Comparison of ENCODE assay signal across 8 cellular contexts in the genomic region with DNA sequence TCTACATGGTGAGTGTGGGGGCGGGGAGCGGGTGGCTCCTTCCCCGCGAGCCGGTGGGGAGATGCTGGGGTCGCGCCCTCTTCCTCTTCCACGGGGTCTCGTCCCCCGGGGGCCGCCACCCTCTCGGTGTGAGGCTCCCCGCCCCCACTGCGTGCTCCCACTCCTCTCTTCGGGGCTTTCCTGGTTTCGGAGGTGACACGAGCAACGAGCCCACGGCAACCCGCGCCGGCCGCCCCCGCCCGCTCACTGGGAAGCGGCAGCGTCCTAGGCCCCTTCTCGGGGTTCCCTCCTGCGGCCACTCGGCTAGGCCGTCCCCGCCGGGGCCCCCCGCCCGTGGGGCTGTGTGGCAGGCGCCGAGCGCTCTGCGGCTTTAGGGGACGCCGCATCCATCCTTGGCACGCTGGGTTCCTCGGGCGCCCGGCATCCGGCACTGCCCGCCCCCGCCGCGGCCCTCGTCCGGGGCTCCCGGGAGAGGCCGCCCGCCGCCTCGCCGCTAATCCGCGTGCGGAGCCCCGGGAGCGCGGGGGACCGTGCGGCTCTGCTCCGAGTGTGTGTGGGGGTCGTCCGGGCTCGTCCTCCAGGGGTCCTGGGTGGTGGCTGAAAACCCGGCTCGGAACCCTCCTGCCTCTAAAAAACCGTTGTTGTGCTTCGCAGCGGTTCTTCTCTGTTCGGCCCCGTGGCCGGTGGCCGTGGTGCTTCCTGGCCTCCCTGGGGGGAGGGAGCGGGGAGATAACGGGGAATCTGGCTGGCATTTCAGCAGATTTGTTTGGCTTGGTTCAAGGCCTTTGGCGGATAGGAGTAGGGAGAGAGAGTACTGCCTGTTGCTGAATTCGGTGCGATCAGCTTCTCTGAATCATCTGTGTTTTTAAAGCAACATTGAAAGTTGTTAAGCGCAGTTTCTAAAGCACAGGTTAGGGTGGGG. TPM values are rescaled to one million over a fixed set of nuclear protein-coding genes. Genes with fewer than 3 reads are reported as not detected.
DNase-seq lines count a peak whose midpoint lies in the region; ATAC-seq, FAIRE-seq and TF ChIP-seq lines count a peak whose summit lies in the region.

No MANE protein-coding gene starts in this region.

- H3K4me3 ChIP-seq in AG04450 (ENCODE audit: low read depth, low read length) (peak overlapping the region; percentile 89), thyroid gland (replicated peaks in 1 of 3) (peak overlapping the region; percentile 83 to 93 (median 84))

- H3K27ac ChIP-seq in AG04450 (ENCODE audit: low read depth, low read length) (peak overlapping the region; percentile 75), thyroid gland (peak overlapping the region; percentile 89 to 96 (median 95))

- H3K36me3 ChIP-seq in thyroid gland = no peaks in the 10 kb centered on the region

- CTCF ChIA-PET in AG04450 (lab: Charles Lee) = interaction anchor here (0.9 to 4.3 kb wide), 16 partner anchors 10 to 91 kb away, joined by 3 to 66 read pairs (median 10); no protein-coding TSS in a partner anchor

- H3K9me3 Mint-ChIP-seq in nephron progenitor cell = no peaks in the 10 kb centered on the region

- H3K36me3 Mint-ChIP-seq in nephron progenitor cell (ENCODE audit: low read depth) = peaks cover 27% of the 10 kb centered on the region

- peak overlapping the region; percentile 92 for H3K4me3 Mint-ChIP-seq in nephron progenitor cell

- H3K4me1 Mint-ChIP-seq in nephron progenitor cell = peaks cover 73% of the 10 kb centered on the region

- TF ChIP-seq CTCF in AG04450 (IDR thresholded peaks at IDR 0.05; ENCODE audit: low read depth, low read length) (no peak), nephron progenitor cell (IDR thresholded peaks at IDR 0.05) (no peak), thyroid gland (IDR thresholded peaks at IDR 0.05) (no peak)

- TF ChIP-seq POLR2A in thyroid gland (IDR thresholded peaks at IDR 0.05) = peak in 1 of 2 donors; percentile 55

- no peaks in the 10 kb centered on the region; the same call in 1 of the 2 replicates for H3K9me3 ChIP-seq in AG04450 (ENCODE audit: control insufficient read depth, insufficient read depth, low read length)
- H3K9me3 ChIP-seq in thyroid gland = no peaks in the 10 kb centered on the region

- peak overlapping the region; percentile 77 for H3K27ac Mint-ChIP-seq in nephron progenitor cell

- ATAC-seq in GM19023 (IDR thresholded peaks at IDR 0.05; ENCODE audit: unreplicated experiment) (peak; percentile 20), HG03139 (IDR thresholded peaks at IDR 0.05; ENCODE audit: unreplicated experiment) (peak; percentile 16)

- no peaks in the 10 kb centered on the region for H3K27me3 ChIP-seq in AG04450 (ENCODE audit: control insufficient read depth, insufficient read depth, low read length)
- H3K27me3 ChIP-seq in thyroid gland = no peaks in the 10 kb centered on the region

- FAIRE-seq in RCC 7860 (lab: Jason Lieb, UNC) = no peak

- WGBS in thyroid gland, 2 donors = 0% methylated on average over 7 to 44 of the region's 85 CpGs

- intact Hi-C loops in thyroid gland (cut with DNase I) = loop anchor here (5.0 kb wide), 1 partner anchor 64 kb away; no protein-coding TSS in a partner anchor

- POLR2A ChIA-PET in AG04450 (lab: Yijun Ruan, JAX) = interaction anchor here (1.1 to 1.3 kb wide), 3 partner anchors 10 to 26 kb away, joined by 3 to 4 read pairs (median 3); no protein-coding TSS in a partner anchor

- no peaks in the 10 kb centered on the region for H3K27me3 Mint-ChIP-seq in nephron progenitor cell (ENCODE audit: low read depth, poor library complexity)

- H3K4me1 ChIP-seq in thyroid gland = peaks cover 17 to 25% of the 10 kb centered on the region in 2 donors

- no peak for DNase-seq in AG04450 (ENCODE audit: low read depth, low spot score)
- DNase-seq in RCC 7860 (ENCODE audit: low spot score) = peak; percentile 14
- peak; percentile 64 for DNase-seq in activated naive CD4-positive, alpha-beta T cell treated with Interleukin-2 at 50 U/mL for 16 hours
- DNase-seq in foreskin melanocyte = peak; percentile 34
- DNase-seq in nephron progenitor cell = peak; percentile 50
- DNase-seq in thyroid gland = peak; percentile 72 to 73

RNA-seq across cellular contexts. Expression of gene PCNX1, which starts 1.0 kb away (rescaled TPM):
- polyA plus RNA-seq in AG04450 (2011; rRNA removed) = 47.1 and 54.2 TPM in 2 replicates
- 144 and 163 TPM in 2 replicates for polyA minus RNA-seq in AG04450 (2011; rRNA and poly(A)+ RNA removed)
- 10 to 100 TPM; 43.8 to 78.5 (median 69.7) TPM for total RNA-seq in thyroid gland
